Comparison of ENCODE assay signal across 25 cellular contexts in genomic region chr4:67396008-67396407, GRCh38.
A peak's percentile ranks its signal among the peaks of the same experiment; 100 is the strongest.
DNase-seq lines count a peak whose midpoint lies in the region; ATAC-seq, FAIRE-seq and TF ChIP-seq lines count a peak whose summit lies in the region.
"Had no signal": no experiment of that assay in that cellular context is flagged by ENCODE, and none has a peak within 500 bp of the region (broad histone marks: within the 10 kb centered on the region; RNA-seq: fewer than 3 reads in every experiment).

No MANE protein-coding gene starts in this region.

- H3K4me2 ChIP-seq in HepG2 (ENCODE audit: low read depth, low read length), result no peak overlapping the region
- H3K4me2 ChIP-seq: BLaER1 had no signal

- 3% methylated on average over 2 of the region's 2 CpGs for whole genome bisulfite sequencing in HepG2 (ENCODE audit: low lambda C conversion rate)
- WGBS in right lobe of liver (ENCODE audit: insufficient coverage, low coverage, low lambda C conversion rate, missing lambda C conversion rate), result 82% methylated on average over 2 of the region's 2 CpGs

- DNase-seq in HepG2 (ENCODE audit: low spot score), result no peak
- DNase-seq in right lobe of liver, result no peak
- DNase-seq in RCC 7860 (ENCODE audit: low spot score), result peak; percentile 12
- DNase-seq in kidney tubule cell (ENCODE audit: low spot score), result peak; percentile 49
- no peak for DNase-seq in EL
- DNase-seq in NCI-H446 treated with DMSO at 0.1 percent for 48 hours (lab: John Stamatoyannopoulos, UW), result no peak
- DNase-seq: ACHN; BE2C; C1 segment of cervical spinal cord; CD4-positive, alpha-beta memory T cell; CD4-positive, CD25-positive, alpha-beta regulatory T cell; CD8-positive, alpha-beta memory T cell; COR-L47; DMS 273 treated with DMSO at 0.1 percent for 48 hours; DMS153; DMS53; DMS79; DND-41; GF-D8 had no signal

- no peaks in the 10 kb centered on the region for H4K20me1 ChIP-seq in HepG2 (ENCODE audit: insufficient read depth, low read length)
- H4K20me1 ChIP-seq: BLaER1 had no signal

- no peak for TF ChIP-seq POLR2A in HepG2 (IDR thresholded peaks at IDR 0.05; ENCODE audit: insufficient read depth in 1 of 2, low read depth in 2 of 2, low read length in 2 of 2)
- TF ChIP-seq POLR2A in right lobe of liver (IDR thresholded peaks at IDR 0.05), result no peak

- no peak for TF ChIP-seq CTCF in HepG2 (CRISPR knock-in tag; IDR thresholded peaks at IDR 0.05)
- TF ChIP-seq CTCF in right lobe of liver (IDR thresholded peaks at IDR 0.05), result no peak

- H3K79me2 ChIP-seq in HepG2 (ENCODE audit: insufficient read depth, low read length), result no peaks in the 10 kb centered on the region

- H3K4me1 ChIP-seq in HepG2 (ENCODE audit: insufficient read depth, low read length) (no peaks in the 10 kb centered on the region), right lobe of liver (no peaks in the 10 kb centered on the region)
- H3K4me1 ChIP-seq: BE2C had no signal

- in situ Hi-C loops in HepG2 (cut with HindIII; ENCODE audit: extremely low pct_ligation_motif_present, low pct_unique_long_range_greater_than_20kb), result no loop called here

- TF ChIP-seq RAD21 in HepG2 (CRISPR knock-in tag; IDR thresholded peaks at IDR 0.05), result no peak

- H3K9ac ChIP-seq in HepG2 (ENCODE audit: insufficient read depth, low read depth, low read length), result no peak overlapping the region
- H3K9ac ChIP-seq: BLaER1 had no signal

- no peak for ATAC-seq in HepG2
- ATAC-seq in right lobe of liver, result no peak
- ATAC-seq in HG03457 (IDR thresholded peaks at IDR 0.05; ENCODE audit: unreplicated experiment), result no peak

- H3K9me3 ChIP-seq in HepG2 (ENCODE audit: low read length) (no peaks in the 10 kb centered on the region), right lobe of liver (no peaks in the 10 kb centered on the region)
- H3K9me3 ChIP-seq: BE2C, BLaER1 had no signal

- H3K4me3 ChIP-seq in HepG2 (replicated peaks in 1 of 3; ENCODE audit: insufficient read depth in 1 of 3, low read depth in 2 of 3, low read length in 3 of 3), result no peak overlapping the region
- no peak overlapping the region for H3K4me3 ChIP-seq in right lobe of liver
- H3K4me3 ChIP-seq: BLaER1 had no signal

- CTCF ChIA-PET in HepG2 (lab: Yijun Ruan, JAX; ENCODE audit: low intra/inter-chr PET ratio, low total read pairs), result no interaction called here

- TF ChIP-seq EP300 in HepG2 (IDR thresholded peaks at IDR 0.05; ENCODE audit: low read depth in 2 of 2, low read length in 2 of 2), result no peak
- TF ChIP-seq EP300 in HepG2 (CRISPR knock-in tag; IDR thresholded peaks at IDR 0.05; ENCODE audit: borderline replicate concordance), result no peak

- BruUV-seq in HepG2 (replicated peaks; lab: Mats Ljungman, UMichigan), result no TSS peak

- H3K27ac ChIP-seq in HepG2 (ENCODE audit: extremely low read length, insufficient read depth, low read length), result no peak overlapping the region
- H3K27ac ChIP-seq in right lobe of liver, result no peak overlapping the region
- H3K27ac ChIP-seq: 22Rv1, BLaER1 had no signal

- 0 out of 5 replicates have a peak, but pooled peaks cover 0 to 3% of the 10 kb centered on the region in 2 experiments for H3K27me3 ChIP-seq in HepG2 (ENCODE audit: control insufficient read depth in 1 of 2, insufficient read depth in 2 of 2, low read length in 2 of 2)
- H3K27me3 ChIP-seq in right lobe of liver, result no peaks in the 10 kb centered on the region
- H3K27me3 ChIP-seq: BLaER1 had no signal

- intact Hi-C loops in HepG2 (cut with micrococcal nuclease; ENCODE audit: unreplicated experiment) (no loop called here), right lobe of liver (cut with DNase I) (no loop called here)

- POLR2A ChIA-PET in HepG2 (lab: Yijun Ruan, JAX), result no interaction called here

- H2AFZ ChIP-seq in HepG2 (ENCODE audit: low read length), result no peak overlapping the region

- H3K36me3 ChIP-seq in HepG2 (replicated peaks in 1 of 2; ENCODE audit: control insufficient read depth in 1 of 2, insufficient read depth in 2 of 2, low read length in 2 of 2), result no peaks in the 10 kb centered on the region
- H3K36me3 ChIP-seq in right lobe of liver, result no peaks in the 10 kb centered on the region
- H3K36me3 ChIP-seq: BE2C, BLaER1 had no signal

- no peak for FAIRE-seq in HepG2 (lab: Jason Lieb, UNC)
- peak; percentile 40 for FAIRE-seq in RCC 7860 (lab: Jason Lieb, UNC)
- FAIRE-seq: G401.6, GM12891, GM18507 had no signal

TF ChIP-seq in HepG2, 621 proteins besides CTCF, POLR2A, EP300 and RAD21:
- TF ChIP-seq, protein P1, sequence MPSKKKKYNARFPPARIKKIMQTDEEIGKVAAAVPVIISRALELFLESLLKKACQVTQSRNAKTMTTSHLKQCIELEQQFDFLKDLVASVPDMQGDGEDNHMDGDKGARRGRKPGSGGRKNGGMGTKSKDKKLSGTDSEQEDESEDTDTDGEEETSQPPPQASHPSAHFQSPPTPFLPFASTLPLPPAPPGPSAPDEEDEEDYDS (CRISPR knock-in tag; IDR thresholded peaks at IDR 0.05), result no peak
- TF ChIP-seq MAFK (conservative IDR thresholded peaks at IDR 0.05 in 1 of 2, IDR thresholded peaks at IDR 0.05 in 1 of 2; ENCODE audit: low read length in 2 of 2) (peak; percentile 14 to 80; a peak in 2 of 4 replicates), MAFF (IDR thresholded peaks at IDR 0.05; ENCODE audit: low read depth, low read length) (peak; percentile 59; the same call in 1 of the 2 replicates)

Comparison
In these comparisons a context has a peak if more than half of its experiments do, and no peak if none do; other contexts are left out.
1. DNase-seq: peak in RCC 7860 (single experiment) and kidney tubule cell (single experiment); none in HepG2 (single experiment), right lobe of liver (0 of 3), EL (single experiment) and NCI-H446 treated with DMSO at 0.1 percent for 48 hours (single experiment).